ENCODE assay signal across 11 cellular contexts in the genomic region with DNA sequence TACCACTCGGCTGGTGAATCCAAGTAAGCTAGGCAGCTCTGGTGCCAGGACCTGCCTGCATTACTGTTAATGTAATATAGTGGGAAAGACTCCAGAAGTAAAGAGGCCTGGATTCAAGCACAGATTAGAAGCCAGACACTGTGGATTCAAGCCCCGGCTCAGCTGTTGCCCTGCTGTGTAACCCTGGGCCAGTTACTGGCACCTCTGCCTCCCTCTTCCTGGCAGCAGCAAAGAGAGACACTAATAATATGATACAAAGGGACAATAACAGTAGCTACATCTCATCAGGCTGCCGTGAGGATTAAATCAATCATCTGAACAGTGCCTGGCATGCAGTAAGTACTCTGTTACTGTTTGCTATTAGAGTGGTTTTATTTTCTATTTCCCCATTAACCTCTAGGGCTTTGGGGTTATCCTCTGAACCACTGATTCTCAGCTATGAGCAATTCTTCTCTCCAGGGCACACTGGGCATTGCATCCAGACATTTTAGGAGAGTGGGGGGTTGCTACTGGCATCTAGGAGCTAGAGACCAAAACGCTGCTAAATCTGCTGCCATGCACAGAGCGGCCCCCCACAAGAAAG.
DNase-seq lines count a peak whose midpoint lies in the region; ATAC-seq and TF ChIP-seq lines count a peak whose summit lies in the region.
"Had no signal": no experiment of that assay in that cellular context is flagged by ENCODE, and none has a peak within 500 bp of the region (broad histone marks: within the 10 kb centered on the region; RNA-seq: fewer than 3 reads in every experiment).

No MANE protein-coding gene starts in this region.

- H3K36me3 ChIP-seq in left lung: peaks cover 0 to 70% of the 10 kb centered on the region in 2 donors

- no peaks in the 10 kb centered on the region for H3K27me3 Mint-ChIP-seq in stimulated activated naive CD8-positive, alpha-beta T cell treated with anti-CD3 and anti-CD28 coated beads, Interleukin-15, Interleukin-2, amounts not matched to agents 100 ng/mL and 50 ng/mL, for 24 hours
- H3K27me3 Mint-ChIP-seq in stimulated activated naive CD8-positive, alpha-beta T cell treated with anti-CD3 and anti-CD28 coated beads, Interleukin-15, amount 100 ng/mL, for 72 hours: no peaks in the 10 kb centered on the region
- H3K27me3 Mint-ChIP-seq in activated B cell treated with CpG ODN at 0.5 μM for 24 hours (no peaks in the 10 kb centered on the region), memory B cell (no peaks in the 10 kb centered on the region)
- H3K27me3 Mint-ChIP-seq in activated CD4-positive, alpha-beta T cell treated with anti-CD3 and anti-CD28 coated beads for 36 hours: no peaks in the 10 kb centered on the region

- H3K4me3 ChIP-seq in left lung: no peak overlapping the region
- H3K4me3 ChIP-seq: pancreas had no signal

- peaks cover 0 to 16% of the 10 kb centered on the region in 2 donors for H3K4me1 ChIP-seq in left lung
- H3K4me1 ChIP-seq: pancreas had no signal

- no peaks in the 10 kb centered on the region for H3K9me3 ChIP-seq in left lung
- H3K9me3 ChIP-seq: pancreas had no signal

- H3K27ac Mint-ChIP-seq in stimulated activated naive CD8-positive, alpha-beta T cell treated with anti-CD3 and anti-CD28 coated beads, Interleukin-15, Interleukin-2, amounts not matched to agents 100 ng/mL and 50 ng/mL, for 24 hours: peak overlapping the region; percentile 46
- peak overlapping the region in 1 of 2 donors; percentile 61 for H3K27ac Mint-ChIP-seq in stimulated activated naive CD8-positive, alpha-beta T cell treated with anti-CD3 and anti-CD28 coated beads, Interleukin-15, amount 100 ng/mL, for 72 hours
- H3K27ac Mint-ChIP-seq in activated B cell treated with CpG ODN at 0.5 μM for 24 hours (peak overlapping the region; percentile 92), memory B cell (peak overlapping the region; percentile 84)
- H3K27ac Mint-ChIP-seq in activated CD4-positive, alpha-beta T cell treated with anti-CD3 and anti-CD28 coated beads for 36 hours: no peak overlapping the region

- H3K36me3 Mint-ChIP-seq in stimulated activated naive CD8-positive, alpha-beta T cell treated with anti-CD3 and anti-CD28 coated beads, Interleukin-15, Interleukin-2, amounts not matched to agents 100 ng/mL and 50 ng/mL, for 24 hours (ENCODE audit: low read depth): peaks cover 46% of the 10 kb centered on the region
- peaks cover 53% of the 10 kb centered on the region for H3K36me3 Mint-ChIP-seq in activated B cell treated with CpG ODN at 0.5 μM for 24 hours (ENCODE audit: low read depth)
- H3K36me3 Mint-ChIP-seq in memory B cell: peaks cover 24% of the 10 kb centered on the region
- peaks cover 31% of the 10 kb centered on the region for H3K36me3 Mint-ChIP-seq in activated CD4-positive, alpha-beta T cell treated with anti-CD3 and anti-CD28 coated beads for 36 hours (ENCODE audit: low read depth)

- no peak for DNase-seq in stimulated activated naive CD8-positive, alpha-beta T cell treated with anti-CD3 and anti-CD28 coated beads, Interleukin-15, amount 100 ng/mL, for 72 hours
- DNase-seq in activated B cell treated with CpG ODN at 0.5 μM for 24 hours (no peak), memory B cell (ENCODE audit: low spot score in 2 of 2) (no peak), left lung (no peak), NCI-H1048 (lab: John Stamatoyannopoulos, UW) (no peak), cortex of kidney (lab: John Stamatoyannopoulos, UW) (no peak)
- no peak for DNase-seq in activated CD4-positive, alpha-beta T cell treated with anti-CD3 and anti-CD28 coated beads for 36 hours
- DNase-seq: activated gamma-delta T cell, pancreas had no signal

- H3K27ac ChIP-seq in left lung: no peak overlapping the region
- H3K27ac ChIP-seq: pancreas had no signal

- H3K27me3 ChIP-seq in left lung: no peaks in the 10 kb centered on the region
- H3K27me3 ChIP-seq: pancreas had no signal

- ATAC-seq in stimulated activated naive CD8-positive, alpha-beta T cell treated with anti-CD3 and anti-CD28 coated beads, Interleukin-15, amount 100 ng/mL, for 72 hours: no peak
- ATAC-seq in activated B cell treated with CpG ODN at 0.5 μM for 24 hours (ENCODE audit: low read depth) (peak; percentile 41), memory B cell (ENCODE audit: low read depth) (peak; percentile 35), left lung (no peak)
- ATAC-seq in activated CD4-positive, alpha-beta T cell treated with anti-CD3 and anti-CD28 coated beads for 36 hours: no peak

- CTCF ChIA-PET in activated B cell treated with CpG ODN at 0.5 μM for 24 hours (lab: Charles Lee): interaction anchor here (0.9 to 4.3 kb wide), 4 partner anchors 10 to 357 kb away, joined by 3 to 62 read pairs (median 13); no protein-coding TSS in a partner anchor
- CTCF ChIA-PET in activated CD4-positive, alpha-beta T cell treated with anti-CD3 and anti-CD28 coated beads for 36 hours (lab: Charles Lee): interaction anchor here (0.6 to 1.4 kb wide), 5 partner anchors 10 to 358 kb away, joined by 3 to 5 read pairs (median 3); no protein-coding TSS in a partner anchor

- H3K9me3 Mint-ChIP-seq in stimulated activated naive CD8-positive, alpha-beta T cell treated with anti-CD3 and anti-CD28 coated beads, Interleukin-15, Interleukin-2, amounts not matched to agents 100 ng/mL and 50 ng/mL, for 24 hours: no peaks in the 10 kb centered on the region
- H3K9me3 Mint-ChIP-seq in stimulated activated naive CD8-positive, alpha-beta T cell treated with anti-CD3 and anti-CD28 coated beads, Interleukin-15, amount 100 ng/mL, for 72 hours: no peaks in the 10 kb centered on the region
- no peaks in the 10 kb centered on the region for H3K9me3 Mint-ChIP-seq in activated B cell treated with CpG ODN at 0.5 μM for 24 hours
- no peaks in the 10 kb centered on the region for H3K9me3 Mint-ChIP-seq in memory B cell
- H3K9me3 Mint-ChIP-seq in activated CD4-positive, alpha-beta T cell treated with anti-CD3 and anti-CD28 coated beads for 36 hours (ENCODE audit: low read depth): no peaks in the 10 kb centered on the region
- H3K9me3 Mint-ChIP-seq: CD14-positive monocyte had no signal

- H3K4me1 Mint-ChIP-seq in stimulated activated naive CD8-positive, alpha-beta T cell treated with anti-CD3 and anti-CD28 coated beads, Interleukin-15, Interleukin-2, amounts not matched to agents 100 ng/mL and 50 ng/mL, for 24 hours (ENCODE audit: low read depth): peaks cover 29% of the 10 kb centered on the region
- H3K4me1 Mint-ChIP-seq in stimulated activated naive CD8-positive, alpha-beta T cell treated with anti-CD3 and anti-CD28 coated beads, Interleukin-15, amount 100 ng/mL, for 72 hours: peaks cover 36% of the 10 kb centered on the region
- peaks cover 78% of the 10 kb centered on the region for H3K4me1 Mint-ChIP-seq in activated B cell treated with CpG ODN at 0.5 μM for 24 hours
- peaks cover 58% of the 10 kb centered on the region for H3K4me1 Mint-ChIP-seq in memory B cell
- peaks cover 13% of the 10 kb centered on the region for H3K4me1 Mint-ChIP-seq in activated CD4-positive, alpha-beta T cell treated with anti-CD3 and anti-CD28 coated beads for 36 hours

- POLR2A ChIA-PET in activated B cell treated with CpG ODN at 0.5 μM for 24 hours (lab: Charles Lee): interaction anchor here (0.6 to 3.2 kb wide), 4 partner anchors 10 to 246 kb away, joined by 3 to 31 read pairs (median 4); a partner anchor contains a TSS
- POLR2A ChIA-PET in activated CD4-positive, alpha-beta T cell treated with anti-CD3 and anti-CD28 coated beads for 36 hours (lab: Charles Lee): interaction anchor here (0.6 kb wide), 1 partner anchor 31 kb away, joined by 4 read pairs; no protein-coding TSS in a partner anchor

- no peak for TF ChIP-seq CTCF in activated B cell treated with CpG ODN at 0.5 μM for 24 hours (IDR thresholded peaks at IDR 0.05)
- no peak for TF ChIP-seq CTCF in left lung (IDR thresholded peaks at IDR 0.05)

- H3K4me3 Mint-ChIP-seq in stimulated activated naive CD8-positive, alpha-beta T cell treated with anti-CD3 and anti-CD28 coated beads, Interleukin-15, Interleukin-2, amounts not matched to agents 100 ng/mL and 50 ng/mL, for 24 hours: no peak overlapping the region
- no peak overlapping the region for H3K4me3 Mint-ChIP-seq in stimulated activated naive CD8-positive, alpha-beta T cell treated with anti-CD3 and anti-CD28 coated beads, Interleukin-15, amount 100 ng/mL, for 72 hours
- H3K4me3 Mint-ChIP-seq in activated B cell treated with CpG ODN at 0.5 μM for 24 hours (peak overlapping the region; percentile 69), memory B cell (peak overlapping the region; percentile 71)
- H3K4me3 Mint-ChIP-seq in activated CD4-positive, alpha-beta T cell treated with anti-CD3 and anti-CD28 coated beads for 36 hours: no peak overlapping the region
- H3K4me3 Mint-ChIP-seq: CD14-positive monocyte had no signal

- intact Hi-C loops in activated B cell treated with CpG ODN at 0.5 μM for 24 hours (cut with micrococcal nuclease): no loop called here
- intact Hi-C loops in activated CD4-positive, alpha-beta T cell treated with anti-CD3 and anti-CD28 coated beads for 36 hours (cut with DNase I, micrococcal nuclease): no loop called here
- intact Hi-C loops in left lung (cut with DNase I): no loop called here

Comparison
In these comparisons a context has a peak if more than half of its experiments do, and no peak if none do; other contexts are left out.
1. H3K4me3 Mint-ChIP-seq: peak in activated B cell treated with CpG ODN at 0.5 μM for 24 hours (single experiment) and memory B cell (single experiment); none in stimulated activated naive CD8-positive, alpha-beta T cell treated with anti-CD3 and anti-CD28 coated beads, Interleukin-15, Interleukin-2, amounts not matched to agents 100 ng/mL and 50 ng/mL, for 24 hours (single experiment), stimulated activated naive CD8-positive, alpha-beta T cell treated with anti-CD3 and anti-CD28 coated beads, Interleukin-15, amount 100 ng/mL, for 72 hours (0 of 2) and activated CD4-positive, alpha-beta T cell treated with anti-CD3 and anti-CD28 coated beads for 36 hours (single experiment).
2. ATAC-seq: peak in activated B cell treated with CpG ODN at 0.5 μM for 24 hours (single experiment) and memory B cell (single experiment); none in stimulated activated naive CD8-positive, alpha-beta T cell treated with anti-CD3 and anti-CD28 coated beads, Interleukin-15, amount 100 ng/mL, for 72 hours (single experiment), activated CD4-positive, alpha-beta T cell treated with anti-CD3 and anti-CD28 coated beads for 36 hours (single experiment) and left lung (single experiment).